15 cellular contexts compared by ENCODE assay signal in genomic region chr9:88179080-88179521, GRCh38. TPM values are rescaled to one million over a fixed set of nuclear protein-coding genes. Genes with fewer than 3 reads are reported as not detected.
A peak's percentile ranks its signal among the peaks of the same experiment; 100 is the strongest.
DNase-seq lines count a peak whose midpoint lies in the region; ATAC-seq lines count a peak whose summit lies in the region.
"Had no signal": no experiment of that assay in that cellular context is flagged by ENCODE, and none has a peak within 500 bp of the region (broad histone marks: within the 10 kb centered on the region; RNA-seq: fewer than 3 reads in every experiment).

No MANE protein-coding gene starts in this region.

- peak overlapping the region; percentile 5 for H3K4me3 Mint-ChIP-seq in T-helper 1 cell treated with Interleukin-12 subunit alpha and Interleukin-12 subunit beta and Interleukin-4 antibody, amounts not matched to agents 30 μg/mL and 1 μg/mL, for 36 hours
- H3K4me3 Mint-ChIP-seq in stimulated activated effector memory CD8-positive, alpha-beta T cell treated with anti-CD3 and anti-CD28 coated beads, Interleukin-12 subunit alpha, Interleukin-12 subunit beta, amount 100 ng/mL, for 72 hours, result no peak overlapping the region

- peaks cover 44% of the 10 kb centered on the region for H3K27me3 Mint-ChIP-seq in T-helper 1 cell treated with Interleukin-12 subunit alpha and Interleukin-12 subunit beta and Interleukin-4 antibody, amounts not matched to agents 30 μg/mL and 1 μg/mL, for 36 hours (ENCODE audit: low read depth)

- H3K36me3 Mint-ChIP-seq in T-helper 1 cell treated with Interleukin-12 subunit alpha and Interleukin-12 subunit beta and Interleukin-4 antibody, amounts not matched to agents 30 μg/mL and 1 μg/mL, for 36 hours (ENCODE audit: low read depth), result no peaks in the 10 kb centered on the region
- H3K36me3 Mint-ChIP-seq in stimulated activated effector memory CD8-positive, alpha-beta T cell treated with anti-CD3 and anti-CD28 coated beads, Interleukin-12 subunit alpha, Interleukin-12 subunit beta, amount 100 ng/mL, for 72 hours, result no peaks in the 10 kb centered on the region
- H3K36me3 Mint-ChIP-seq: naive B cell had no signal

- ATAC-seq in esophagus mucosa (peak; percentile 29), HG03354 (IDR thresholded peaks at IDR 0.05; ENCODE audit: poor library complexity, severe bottlenecking, unreplicated experiment) (no peak), HG03520 (IDR thresholded peaks at IDR 0.05; ENCODE audit: unreplicated experiment) (no peak)
- ATAC-seq in stimulated activated effector memory CD8-positive, alpha-beta T cell treated with anti-CD3 and anti-CD28 coated beads, Interleukin-12 subunit alpha, Interleukin-12 subunit beta, amount 100 ng/mL, for 72 hours, result peak; percentile 90
- ATAC-seq: foreskin keratinocyte had no signal

- H3K27ac Mint-ChIP-seq in T-helper 1 cell treated with Interleukin-12 subunit alpha and Interleukin-12 subunit beta and Interleukin-4 antibody, amounts not matched to agents 30 μg/mL and 1 μg/mL, for 36 hours, result peak overlapping the region; percentile 33
- H3K27ac Mint-ChIP-seq in stimulated activated effector memory CD8-positive, alpha-beta T cell treated with anti-CD3 and anti-CD28 coated beads, Interleukin-12 subunit alpha, Interleukin-12 subunit beta, amount 100 ng/mL, for 72 hours, result no peak overlapping the region

- no peaks in the 10 kb centered on the region for H3K9me3 Mint-ChIP-seq in T-helper 1 cell treated with Interleukin-12 subunit alpha and Interleukin-12 subunit beta and Interleukin-4 antibody, amounts not matched to agents 30 μg/mL and 1 μg/mL, for 36 hours
- H3K9me3 Mint-ChIP-seq in stimulated activated effector memory CD8-positive, alpha-beta T cell treated with anti-CD3 and anti-CD28 coated beads, Interleukin-12 subunit alpha, Interleukin-12 subunit beta, amount 100 ng/mL, for 72 hours, result no peaks in the 10 kb centered on the region

- peaks cover 21% of the 10 kb centered on the region for H3K4me1 Mint-ChIP-seq in T-helper 1 cell treated with Interleukin-12 subunit alpha and Interleukin-12 subunit beta and Interleukin-4 antibody, amounts not matched to agents 30 μg/mL and 1 μg/mL, for 36 hours (ENCODE audit: low read depth)
- peaks cover 21% of the 10 kb centered on the region for H3K4me1 Mint-ChIP-seq in stimulated activated effector memory CD8-positive, alpha-beta T cell treated with anti-CD3 and anti-CD28 coated beads, Interleukin-12 subunit alpha, Interleukin-12 subunit beta, amount 100 ng/mL, for 72 hours

- peak; percentile 54 for DNase-seq in activated CD8-positive, alpha-beta memory T cell treated with anti-CD3 and anti-CD28 coated beads, Interleukin-2, amount 50 U/mL, for 48 hours
- DNase-seq in activated CD8-positive, alpha-beta memory T cell treated with anti-CD3 and anti-CD28 coated beads, Interleukin-2, amount 50 U/mL, for 4 hours, result no peak
- DNase-seq in stimulated activated effector memory CD8-positive, alpha-beta T cell treated with anti-CD3 and anti-CD28 coated beads, Interleukin-12 subunit alpha, Interleukin-12 subunit beta, amount 100 ng/mL, for 72 hours (ENCODE audit: low spot score in 2 of 2), result peak in 1 of 2 donors; percentile 49
- no peak for DNase-seq in COLO668 (lab: John Stamatoyannopoulos, UW; ENCODE audit: unreplicated experiment)
- DNase-seq: foreskin keratinocyte, H7, naive B cell, NCI-H187 treated with DMSO at 0.1 percent for 48 hours, NCI-H748 treated with DMSO at 0.1 percent for 48 hours, uterus had no signal

RNA-seq across cellular contexts. Expression of gene SPATA31C2, which starts 40.8 kb away (rescaled TPM):
- not detected for total RNA-seq in esophagus mucosa
- total RNA-seq: foreskin keratinocyte, SK-MEL-5 had no signal

Comparison
In these comparisons a context has a peak if more than half of its experiments do, and no peak if none do; other contexts are left out.
1. ATAC-seq: peak in esophagus mucosa (single experiment) and stimulated activated effector memory CD8-positive, alpha-beta T cell treated with anti-CD3 and anti-CD28 coated beads, Interleukin-12 subunit alpha, Interleukin-12 subunit beta, amount 100 ng/mL, for 72 hours (single experiment); none in HG03354 (single experiment) and HG03520 (single experiment).